8 cellular contexts compared by ENCODE assay signal in genomic region chr16:3878610-3879009, GRCh38. TPM values are rescaled to one million over a fixed set of nuclear protein-coding genes. Genes with fewer than 3 reads are reported as not detected.
A peak's percentile ranks its signal among the peaks of the same experiment; 100 is the strongest.
DNase-seq lines count a peak whose midpoint lies in the region; ATAC-seq and TF ChIP-seq lines count a peak whose summit lies in the region.

No MANE protein-coding gene starts in this region.

- CTCF ChIA-PET in activated CD8-positive, alpha-beta memory T cell treated with anti-CD3 and anti-CD28 coated beads, Interleukin-2, amount 10 ng/mL, durations not matched to agents 7 days and 5 days (lab: Charles Lee): interaction anchor here (0.6 to 2.7 kb wide), 6 partner anchors 82 to 352 kb away, joined by 3 to 13 read pairs (median 3); no protein-coding TSS in a partner anchor
- CTCF ChIA-PET in activated B cell treated with CpG ODN at 0.5 μM for 24 hours (lab: Charles Lee): interaction anchor here (0.6 to 1.7 kb wide), 6 partner anchors 62 to 375 kb away, joined by 3 to 7 read pairs (median 4); no protein-coding TSS in a partner anchor

- peaks cover 40% of the 10 kb centered on the region for H3K4me1 Mint-ChIP-seq in activated CD8-positive, alpha-beta memory T cell treated with anti-CD3 and anti-CD28 coated beads, Interleukin-2, amount 10 ng/mL, durations not matched to agents 7 days and 5 days
- peaks cover 61% of the 10 kb centered on the region for H3K4me1 Mint-ChIP-seq in activated B cell treated with CpG ODN at 0.5 μM for 24 hours

- no peaks in the 10 kb centered on the region for H3K9me3 ChIP-seq in testis

- no peak for TF ChIP-seq POLR2A in testis (IDR thresholded peaks at IDR 0.05)

- peak overlapping the region; percentile 82 for H3K4me3 Mint-ChIP-seq in activated CD8-positive, alpha-beta memory T cell treated with anti-CD3 and anti-CD28 coated beads, Interleukin-2, amount 10 ng/mL, durations not matched to agents 7 days and 5 days
- H3K4me3 Mint-ChIP-seq in activated B cell treated with CpG ODN at 0.5 μM for 24 hours: peak overlapping the region; percentile 91

- peak overlapping the region; percentile 73 to 81 for H3K4me3 ChIP-seq in testis

- 5 to 8% methylated on average over 8 of the region's 8 CpGs for WGBS in testis, 2 donors

- no peak overlapping the region for H3K27ac ChIP-seq in testis

- ATAC-seq in activated CD8-positive, alpha-beta memory T cell treated with anti-CD3 and anti-CD28 coated beads, Interleukin-2, amount 10 ng/mL, durations not matched to agents 7 days and 5 days: no peak
- ATAC-seq in activated B cell treated with CpG ODN at 0.5 μM for 24 hours (ENCODE audit: low read depth) (no peak), HG03432 (IDR thresholded peaks at IDR 0.05; ENCODE audit: unreplicated experiment) (no peak)

- POLR2A ChIA-PET in activated B cell treated with CpG ODN at 0.5 μM for 24 hours (lab: Charles Lee): interaction anchor here (0.6 to 2.4 kb wide), 9 partner anchors 8 to 375 kb away, joined by 3 to 11 read pairs (median 4); partner anchors contain the start of gene TRAP1

- H3K4me1 ChIP-seq in testis: peaks cover 30% of the 10 kb centered on the region

- intact Hi-C loops in activated B cell treated with CpG ODN at 0.5 μM for 24 hours (cut with micrococcal nuclease) (loop anchor here (2.0 to 5.0 kb wide), 3 partner anchors 18 to 60 kb away; no protein-coding TSS in a partner anchor), testis (cut with DNase I; ENCODE audit: low total_unique reads) (no loop called here)

- H3K27me3 Mint-ChIP-seq in activated CD8-positive, alpha-beta memory T cell treated with anti-CD3 and anti-CD28 coated beads, Interleukin-2, amount 10 ng/mL, durations not matched to agents 7 days and 5 days: peaks cover 10% of the 10 kb centered on the region
- peaks cover 5% of the 10 kb centered on the region for H3K27me3 Mint-ChIP-seq in activated B cell treated with CpG ODN at 0.5 μM for 24 hours

- H3K27ac Mint-ChIP-seq in activated CD8-positive, alpha-beta memory T cell treated with anti-CD3 and anti-CD28 coated beads, Interleukin-2, amount 10 ng/mL, durations not matched to agents 7 days and 5 days: peak overlapping the region; percentile 78
- H3K27ac Mint-ChIP-seq in activated B cell treated with CpG ODN at 0.5 μM for 24 hours: peak overlapping the region; percentile 81

- TF ChIP-seq CTCF in activated B cell treated with CpG ODN at 0.5 μM for 24 hours (IDR thresholded peaks at IDR 0.05) (no peak), testis (IDR thresholded peaks at IDR 0.05) (no peak)

- peaks cover 20% of the 10 kb centered on the region for H3K36me3 Mint-ChIP-seq in activated CD8-positive, alpha-beta memory T cell treated with anti-CD3 and anti-CD28 coated beads, Interleukin-2, amount 10 ng/mL, durations not matched to agents 7 days and 5 days
- H3K36me3 Mint-ChIP-seq in activated B cell treated with CpG ODN at 0.5 μM for 24 hours (ENCODE audit: low read depth): peaks cover 36% of the 10 kb centered on the region

- no peaks in the 10 kb centered on the region for H3K27me3 ChIP-seq in testis

- H3K36me3 ChIP-seq in testis (ENCODE audit: low read depth, missing control alignments): no peaks in the 10 kb centered on the region

- no peak for DNase-seq in activated CD8-positive, alpha-beta memory T cell treated with anti-CD3 and anti-CD28 coated beads, Interleukin-2, amount 10 ng/mL, durations not matched to agents 7 days and 5 days
- no peak for DNase-seq in activated CD8-positive, alpha-beta memory T cell treated with anti-CD3 and anti-CD28 coated beads for 24 hours
- DNase-seq in activated B cell treated with CpG ODN at 0.5 μM for 24 hours (no peak), iris pigment epithelial cell (ENCODE audit: low read depth) (peak; percentile 44), testis (peak; percentile 17), hepatic stellate cell (ENCODE audit: low spot score) (no peak), cerebellar nuclear complex (lab: John Stamatoyannopoulos, UW) (no peak)

- no peaks in the 10 kb centered on the region for H3K9me3 Mint-ChIP-seq in activated CD8-positive, alpha-beta memory T cell treated with anti-CD3 and anti-CD28 coated beads, Interleukin-2, amount 10 ng/mL, durations not matched to agents 7 days and 5 days (ENCODE audit: low read depth)
- H3K9me3 Mint-ChIP-seq in activated B cell treated with CpG ODN at 0.5 μM for 24 hours: no peaks in the 10 kb centered on the region

RNA-seq across cellular contexts. Expression of gene CREBBP, which starts 1.9 kb away (rescaled TPM):
- 10 to 100 TPM; 49.2 to 53.2 TPM for total RNA-seq in activated CD8-positive, alpha-beta memory T cell treated with anti-CD3 and anti-CD28 coated beads, Interleukin-2, amount 10 ng/mL, durations not matched to agents 7 days and 5 days
- 110 and 131 TPM in 2 replicates for total RNA-seq in activated B cell treated with CpG ODN at 0.5 μM for 24 hours
- 100 to 1,000 TPM; 141 to 185 TPM for total RNA-seq in testis
- 86.0 TPM for polyA plus RNA-seq in testis (ENCODE audit: insufficient read depth, low read depth, low replicate concordance)

Comparison
In these comparisons a context has a peak if more than half of its experiments do, and no peak if none do; other contexts are left out.
1. DNase-seq: peak in iris pigment epithelial cell (single experiment) and testis (single experiment); none in activated CD8-positive, alpha-beta memory T cell treated with anti-CD3 and anti-CD28 coated beads, Interleukin-2, amount 10 ng/mL, durations not matched to agents 7 days and 5 days (single experiment), activated CD8-positive, alpha-beta memory T cell treated with anti-CD3 and anti-CD28 coated beads for 24 hours (single experiment), activated B cell treated with CpG ODN at 0.5 μM for 24 hours (single experiment), hepatic stellate cell (single experiment) and cerebellar nuclear complex (0 of 2).